In genomic region chr9:100098887-100099721, GRCh38 we compare ENCODE assay signal across 8 cellular contexts. TPM values are rescaled to one million over a fixed set of nuclear protein-coding genes. Genes with fewer than 3 reads are reported as not detected.
A peak's percentile ranks its signal among the peaks of the same experiment; 100 is the strongest.
DNase-seq lines count a peak whose midpoint lies in the region; ATAC-seq and TF ChIP-seq lines count a peak whose summit lies in the region.

ERP44 (minus strand) TSS chr9:100099000; CDS start chr9:100098840, 160 bp downstream.
INVS (plus strand) TSS chr9:100099243; CDS start chr9:100104522, 5,279 bp downstream.

- POLR2A ChIA-PET in CD8-positive, alpha-beta T cell (lab: Charles Lee), result interaction anchor here (0.7 to 1.0 kb wide), 2 partner anchors 14 to 500 kb away, joined by 3 read pairs; no protein-coding TSS in a partner anchor

- H3K27me3 Mint-ChIP-seq in CD8-positive, alpha-beta T cell (ENCODE audit: low read depth), result no peaks in the 10 kb centered on the region

- CTCF ChIA-PET in CD8-positive, alpha-beta T cell (lab: Charles Lee), result no interaction called here

- peaks cover 44% of the 10 kb centered on the region for H3K4me1 Mint-ChIP-seq in CD8-positive, alpha-beta T cell (ENCODE audit: low read depth)

- no peaks in the 10 kb centered on the region for H3K27me3 ChIP-seq in CD8-positive, alpha-beta T cell (ENCODE audit: insufficient read depth, low read length)
- no peaks in the 10 kb centered on the region for H3K27me3 ChIP-seq in lower lobe of right lung (ENCODE audit: low read depth)

- peaks cover 30% of the 10 kb centered on the region for H3K36me3 Mint-ChIP-seq in CD8-positive, alpha-beta T cell

- H3K4me1 ChIP-seq in CD8-positive, alpha-beta T cell (ENCODE audit: insufficient read depth, low read length), result peaks cover 31% of the 10 kb centered on the region
- peaks cover 34% of the 10 kb centered on the region for H3K4me1 ChIP-seq in lower lobe of right lung

- peak within 1 kb of the TSS; percentile 99 for H3K4me3 Mint-ChIP-seq in CD8-positive, alpha-beta T cell

- H3K27ac ChIP-seq in CD8-positive, alpha-beta T cell (ENCODE audit: low read depth, low read length), result peak within 1 kb of the TSS; percentile 72
- H3K27ac ChIP-seq in lower lobe of right lung, result peak within 1 kb of the TSS; percentile 96

- DNase-seq in CD8-positive, alpha-beta T cell, result peak; percentile 93 to 98 (median 95)
- peak; percentile 93 for DNase-seq in HS-27A (ENCODE audit: low read depth)
- DNase-seq in NK-92 (lab: John Stamatoyannopoulos, UW; ENCODE audit: unreplicated experiment), result peak; percentile 87
- DNase-seq in activated CD8-positive, alpha-beta memory T cell treated with anti-CD3 and anti-CD28 coated beads for 1 hour (ENCODE audit: extremely low read depth in 1 of 2, low read depth in 1 of 2), result peak; percentile 91 to 93
- peak; percentile 98 for DNase-seq in effector CD4-positive, alpha-beta T cell
- DNase-seq in lower lobe of right lung, result peak; percentile 99
- peak; percentile 96 to 98 (median 96) for DNase-seq in stimulated activated CD4-positive, alpha-beta T cell treated with anti-CD3 and anti-CD28 coated beads, TNF-alpha, amount 100 ng/mL, for 24 hours (ENCODE audit: low read depth in 3 of 3)

- peak within 1 kb of the TSS; percentile 97 for H3K27ac Mint-ChIP-seq in CD8-positive, alpha-beta T cell

- intact Hi-C loops in CD8-positive, alpha-beta T cell (cut with DNase I, micrococcal nuclease), result loop anchor here (1.0 to 10.0 kb wide), 15 partner anchors 192 to 1433 kb away; partner anchors contain the start of genes STX17 (in 2 of the 2), TEX10 (in 2 of the 2), ANKS6 (in 1 of the 2) and MRPL50 (in 1 of the 2)
- intact Hi-C loops in lower lobe of right lung (cut with DNase I), result no loop called here

- no peaks in the 10 kb centered on the region for H3K9me3 ChIP-seq in CD8-positive, alpha-beta T cell (ENCODE audit: low read length)
- H3K9me3 ChIP-seq in lower lobe of right lung, result no peaks in the 10 kb centered on the region

- H3K4me3 ChIP-seq in CD8-positive, alpha-beta T cell (ENCODE audit: low read depth, low read length), result peak within 1 kb of the TSS; percentile 95
- H3K4me3 ChIP-seq in lower lobe of right lung, result peak within 1 kb of the TSS; percentile 95

- H3K36me3 ChIP-seq in CD8-positive, alpha-beta T cell (ENCODE audit: insufficient read depth, low read length), result peaks cover 3% of the 10 kb centered on the region
- H3K36me3 ChIP-seq in lower lobe of right lung, result peaks cover 10% of the 10 kb centered on the region

- ATAC-seq in CD8-positive, alpha-beta T cell, result peak; percentile 99
- ATAC-seq in GM19467 (IDR thresholded peaks at IDR 0.05; ENCODE audit: unreplicated experiment) (peak; percentile 97), lower lobe of right lung (peak; percentile 99)

- TF ChIP-seq CTCF in CD8-positive, alpha-beta T cell (IDR thresholded peaks at IDR 0.05), result no peak
- TF ChIP-seq CTCF in lower lobe of right lung (IDR thresholded peaks at IDR 0.05), result no peak

- no peaks in the 10 kb centered on the region for H3K9me3 Mint-ChIP-seq in CD8-positive, alpha-beta T cell

RNA-seq across cellular contexts. Expression of gene ERP44, which starts in this region (rescaled TPM):
- 1 to 10 TPM; 7.6 to 8.5 TPM for total RNA-seq in CD8-positive, alpha-beta T cell
- total RNA-seq in lower lobe of right lung, result 27.9 TPM

RNA-seq across cellular contexts. Expression of gene INVS, which starts in this region (rescaled TPM):
- 10 to 100 TPM; 12.5 to 13.2 TPM for total RNA-seq in CD8-positive, alpha-beta T cell
- 22.3 TPM for total RNA-seq in lower lobe of right lung

Comparison
In these comparisons a context has a peak if more than half of its experiments do, and no peak if none do; other contexts are left out.
1. Peak in every context shown above with its lines: DNase-seq, ATAC-seq, H3K4me3 ChIP-seq and H3K27ac ChIP-seq.